Comparison of ENCODE assay signal across 9 cellular contexts in the genomic region with DNA sequence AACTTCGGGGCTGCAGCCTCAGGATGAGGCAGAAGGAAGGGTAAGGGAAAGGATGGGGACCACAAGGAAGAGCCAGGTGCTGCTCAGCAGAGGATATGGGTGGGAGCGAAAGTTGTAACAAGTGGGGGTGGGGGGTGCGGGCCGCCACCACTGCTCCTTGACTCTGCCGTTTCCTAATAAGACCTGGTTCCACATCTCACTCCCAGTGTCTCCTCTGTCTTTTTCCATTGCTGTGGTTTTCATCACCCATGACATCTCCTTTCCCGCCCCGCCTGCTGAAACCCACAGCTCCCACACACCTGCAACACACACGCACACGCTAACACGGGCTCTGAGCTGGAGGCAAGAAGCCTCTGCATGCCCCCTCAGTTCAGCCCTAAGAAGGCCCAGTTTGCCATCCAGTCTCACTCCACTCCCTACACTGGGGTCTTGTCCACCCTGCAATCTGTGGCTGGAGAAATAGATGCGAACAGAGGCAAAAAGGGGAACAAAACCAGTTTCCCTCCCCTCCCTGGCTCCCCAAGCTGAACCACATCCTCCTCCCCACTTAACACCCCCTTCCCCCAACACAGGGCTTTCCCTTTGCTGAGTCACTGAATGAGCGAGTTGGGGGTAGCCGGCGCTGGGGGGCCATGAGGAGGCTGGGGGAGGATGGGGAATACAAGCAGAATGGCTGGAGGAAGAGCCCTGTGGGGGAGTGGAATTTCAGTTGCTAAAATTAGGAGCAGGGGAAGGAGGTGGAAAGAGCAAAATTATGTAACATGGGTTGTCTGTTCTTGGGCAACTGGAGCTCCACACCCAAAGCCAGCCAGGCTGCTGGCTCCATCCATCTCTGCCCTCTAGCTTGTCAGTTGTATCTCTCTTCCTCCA. TPM values are rescaled to one million over a fixed set of nuclear protein-coding genes. Genes with fewer than 3 reads are reported as not detected.
DNase-seq lines count a peak whose midpoint lies in the region; ATAC-seq and TF ChIP-seq lines count a peak whose summit lies in the region.
"Had no signal": no experiment of that assay in that cellular context is flagged by ENCODE, and none has a peak within 500 bp of the region (broad histone marks: within the 10 kb centered on the region; RNA-seq: fewer than 3 reads in every experiment).

No MANE protein-coding gene starts in this region.

- no peak for TF ChIP-seq CTCF in CD14-positive monocyte (IDR thresholded peaks at IDR 0.05)

- peak overlapping the region; percentile 91 to 98 (median 94) for H3K27ac Mint-ChIP-seq in CD14-positive monocyte

- DNase-seq in CD14-positive monocyte (ENCODE audit: low spot score) (peak; percentile 91), LHCN-M2 (ENCODE audit: low read depth) (peak; percentile 28), globus pallidus (ENCODE audit: low spot score) (peak; percentile 41), NCI-H1092 (lab: John Stamatoyannopoulos, UW) (no peak)
- DNase-seq in activated CD8-positive, alpha-beta memory T cell treated with anti-CD3 and anti-CD28 coated beads, Interleukin-2, amount 50 U/mL, for 48 hours = peak; percentile 77

- H3K4me3 ChIP-seq in skin epidermis = peak overlapping the region in 1 of 7 experiments; percentile 12
- H3K4me3 ChIP-seq: tibial nerve had no signal

- ATAC-seq in HG03442 (IDR thresholded peaks at IDR 0.05; ENCODE audit: unreplicated experiment) (no peak), GM18858 (IDR thresholded peaks at IDR 0.05; ENCODE audit: unreplicated experiment) (no peak)

- intact Hi-C loops in CD14-positive monocyte (cut with micrococcal nuclease) = loop anchor here in 1 of 2 donors (2.0 kb wide), 1 partner anchor 28 kb away; the partner anchor contains the start of gene LST1

- peaks cover 78% of the 10 kb centered on the region for H3K4me1 Mint-ChIP-seq in CD14-positive monocyte

- H3K9me3 Mint-ChIP-seq in CD14-positive monocyte = no peaks in the 10 kb centered on the region

- peaks cover 0 to 2% (median 0%) of the 10 kb centered on the region in 3 donors for H3K27me3 Mint-ChIP-seq in CD14-positive monocyte (ENCODE audit: low read depth in 3 of 3)

- H3K27ac ChIP-seq in skin epidermis = peak overlapping the region in 19 of 21 experiments; percentile 46 to 89 (median 71)

- peaks cover 17 to 31% of the 10 kb centered on the region in 2 donors for H3K36me3 Mint-ChIP-seq in CD14-positive monocyte

- H3K4me3 Mint-ChIP-seq in CD14-positive monocyte = peak overlapping the region; percentile 79 to 81

RNA-seq across cellular contexts. Expression of gene NFKBIL1, which starts 11.5 kb away (rescaled TPM):
- 10 to 100 TPM in 1 of 2 donors, 1 to 10 TPM in 1; 7.7 to 10.3 TPM for polyA plus RNA-seq in CD14-positive monocyte
- 21.2 and 26.8 TPM in 2 replicates for total RNA-seq in LHCN-M2 (2014; rRNA removed)
- 13.7 TPM for polyA plus RNA-seq in LHCN-M2 (2012)

RNA-seq across cellular contexts. Expression of gene ATP6V1G2, which starts 12.5 kb away (rescaled TPM):
- not detected for polyA plus RNA-seq in CD14-positive monocyte
- total RNA-seq in LHCN-M2 (2014; rRNA removed) = 3.1 and 3.3 TPM in 2 replicates
- 2.7 TPM for polyA plus RNA-seq in LHCN-M2 (2012)

RNA-seq across cellular contexts. Expression of gene LTA, which starts 13.2 kb away (rescaled TPM):
- under 1 TPM in 1 of 2 donors, not detected in 1; 0.26 TPM for polyA plus RNA-seq in CD14-positive monocyte
- total RNA-seq in LHCN-M2 (2014; rRNA removed) = not detected in 2 replicates
- 0.04 TPM for polyA plus RNA-seq in LHCN-M2 (2012)
- total RNA-seq: tibial nerve had no signal

RNA-seq across cellular contexts. Expression of gene TNF, which starts 16.5 kb away (rescaled TPM):
- 10 to 100 TPM in 1 of 2 donors, 1 to 10 TPM in 1; 9.6 to 13.7 TPM for polyA plus RNA-seq in CD14-positive monocyte
- not detected in 2 replicates for total RNA-seq in LHCN-M2 (2014; rRNA removed)
- 0.09 TPM for polyA plus RNA-seq in LHCN-M2 (2012)
- total RNA-seq: tibial nerve had no signal

RNA-seq across cellular contexts. Expression of gene DDX39B, which starts 17.1 kb away (rescaled TPM):
- polyA plus RNA-seq in CD14-positive monocyte = 10 to 100 TPM; 64.1 to 67.8 TPM
- total RNA-seq in LHCN-M2 (2014; rRNA removed) = 402 and 452 TPM in 2 replicates
- polyA plus RNA-seq in LHCN-M2 (2012) = 244 TPM
